Comparison of ENCODE assay signal across 8 cellular contexts in genomic region chr3:123702057-123702456, GRCh38.
A peak's percentile ranks its signal among the peaks of the same experiment; 100 is the strongest.
DNase-seq lines count a peak whose midpoint lies in the region; ATAC-seq and TF ChIP-seq lines count a peak whose summit lies in the region.
"Not testable (repeated sequence)": the region's sequence is repeated elsewhere in the genome, so short reads cannot be mapped to it uniquely, and the experiment has no call there.

No MANE protein-coding gene starts in this region.

- intact Hi-C loops in activated CD8-positive, alpha-beta T cell treated with anti-CD3 and anti-CD28 coated beads for 36 hours (cut with micrococcal nuclease): not testable (repeated sequence)

- CTCF ChIA-PET in activated CD8-positive, alpha-beta T cell treated with anti-CD3 and anti-CD28 coated beads for 36 hours (lab: Charles Lee): interaction anchor here (1.8 to 2.2 kb wide), 3 partner anchors 21 to 60 kb away, joined by 7 to 10 read pairs (median 8); no protein-coding TSS in a partner anchor

- peak; percentile 58 for ATAC-seq in activated CD8-positive, alpha-beta T cell treated with anti-CD3 and anti-CD28 coated beads for 36 hours

- TF ChIP-seq CTCF in GM12872 (IDR thresholded peaks at IDR 0.05; ENCODE audit: insufficient read depth, low read depth, low read length) (peak; percentile 49), progenitor cell of endocrine pancreas (IDR thresholded peaks at IDR 0.05; ENCODE audit: unreplicated experiment) (peak; percentile 67)
- not testable (repeated sequence) for TF ChIP-seq CTCF in activated CD8-positive, alpha-beta T cell treated with anti-CD3 and anti-CD28 coated beads for 36 hours (IDR thresholded peaks at IDR 0.05)

- not testable (repeated sequence) for H3K27me3 Mint-ChIP-seq in activated CD8-positive, alpha-beta T cell treated with anti-CD3 and anti-CD28 coated beads for 36 hours
- H3K27me3 Mint-ChIP-seq in progenitor cell of endocrine pancreas: peaks cover 13% of the 10 kb centered on the region

- POLR2A ChIA-PET in activated CD8-positive, alpha-beta T cell treated with anti-CD3 and anti-CD28 coated beads for 36 hours (lab: Charles Lee): not testable (repeated sequence)

- peak; percentile 76 for DNase-seq in A172 (ENCODE audit: low spot score)
- DNase-seq in M059J (ENCODE audit: low read depth): peak; percentile 68
- peak; percentile 10 for DNase-seq in NK-92 treated with Interleukin-12 subunit alpha and Interleukin-12 subunit beta, amount 100 ng/mL, for 24 hours (lab: John Stamatoyannopoulos, UW)
- DNase-seq in activated CD8-positive, alpha-beta T cell treated with anti-CD3 and anti-CD28 coated beads for 36 hours: peak; percentile 34
- peak; percentile 81 for DNase-seq in ecto neural progenitor cell (ENCODE audit: low spot score)
- DNase-seq in inferior parietal cortex (ENCODE audit: extremely low spot score): peak; percentile 47
- peak; percentile 47 for DNase-seq in progenitor cell of endocrine pancreas (ENCODE audit: low spot score, unreplicated experiment)

- H3K4me3 Mint-ChIP-seq in activated CD8-positive, alpha-beta T cell treated with anti-CD3 and anti-CD28 coated beads for 36 hours; progenitor cell of endocrine pancreas (ENCODE audit: low read depth): not testable (repeated sequence)

- not testable (repeated sequence) for H3K4me1 Mint-ChIP-seq in activated CD8-positive, alpha-beta T cell treated with anti-CD3 and anti-CD28 coated beads for 36 hours (ENCODE audit: low read depth)
- H3K4me1 Mint-ChIP-seq in progenitor cell of endocrine pancreas (ENCODE audit: low read depth): peaks cover 22% of the 10 kb centered on the region

- not testable (repeated sequence) for H3K36me3 Mint-ChIP-seq in activated CD8-positive, alpha-beta T cell treated with anti-CD3 and anti-CD28 coated beads for 36 hours (ENCODE audit: low read depth); progenitor cell of endocrine pancreas (ENCODE audit: insufficient read depth)

- not testable (repeated sequence) for H3K27ac Mint-ChIP-seq in activated CD8-positive, alpha-beta T cell treated with anti-CD3 and anti-CD28 coated beads for 36 hours
- peak overlapping the region; percentile 19 for H3K27ac Mint-ChIP-seq in progenitor cell of endocrine pancreas

- not testable (repeated sequence) for H3K9me3 Mint-ChIP-seq in activated CD8-positive, alpha-beta T cell treated with anti-CD3 and anti-CD28 coated beads for 36 hours; progenitor cell of endocrine pancreas (ENCODE audit: low read depth)

Comparison
In these comparisons a context has a peak if more than half of its experiments do, and no peak if none do; other contexts are left out.
1. Peak in every context shown above with its lines: DNase-seq and ATAC-seq.
2. DNase-seq: peak in every context shown above with its lines; median percentile 81 in ecto neural progenitor cell; 76 in A172; 68 in M059J; 47 in inferior parietal cortex; 47 in progenitor cell of endocrine pancreas; 34 in activated CD8-positive, alpha-beta T cell treated with anti-CD3 and anti-CD28 coated beads for 36 hours; 10 in NK-92 treated with Interleukin-12 subunit alpha and Interleukin-12 subunit beta, amount 100 ng/mL, for 24 hours.